ENCODE assay signal across 25 cellular contexts in genomic region chr12:2642176-2642892, GRCh38.
A peak's percentile ranks its signal among the peaks of the same experiment; 100 is the strongest.
DNase-seq lines count a peak whose midpoint lies in the region; ATAC-seq and TF ChIP-seq lines count a peak whose summit lies in the region.
"Had no signal": no experiment of that assay in that cellular context is flagged by ENCODE, and none has a peak within 500 bp of the region (broad histone marks: within the 10 kb centered on the region; RNA-seq: fewer than 3 reads in every experiment).

No MANE protein-coding gene starts in this region.

- TF ChIP-seq POLR2A in IMR-90 (IDR thresholded peaks at IDR 0.05; ENCODE audit: low read depth, low read length) (no peak), sigmoid colon (IDR thresholded peaks at IDR 0.05) (no peak)

- H3K4me1 ChIP-seq in IMR-90 (ENCODE audit: control insufficient read depth, insufficient read depth, low read length), result peaks cover 13% of the 10 kb centered on the region
- H3K4me1 ChIP-seq in sigmoid colon, result peaks cover 0 to 23% (median 14%) of the 10 kb centered on the region in 4 donors
- H3K4me1 ChIP-seq: parathyroid adenoma had no signal

- no TSS peak for BruUV-seq in IMR-90 (replicated peaks; lab: Mats Ljungman, UMichigan)

- H2AFZ ChIP-seq in IMR-90 (replicated peaks; ENCODE audit: low read length, poor library complexity), result peak overlapping the region; percentile 16
- H2AFZ ChIP-seq: parathyroid adenoma had no signal

- no peak overlapping the region; the same call in 1 of the 2 replicates for H2BK20ac ChIP-seq in IMR-90 (ENCODE audit: low read depth, low read length)

- H3K4me3 ChIP-seq in IMR-90 (ENCODE audit: insufficient read depth, low read depth, low read length), result no peak overlapping the region
- no peak overlapping the region for H3K4me3 ChIP-seq in sigmoid colon
- H3K4me3 ChIP-seq: dorsolateral prefrontal cortex had no signal

- H3K27me3 ChIP-seq in IMR-90 (ENCODE audit: control insufficient read depth, insufficient read depth, low read length) (no peaks in the 10 kb centered on the region), sigmoid colon (no peaks in the 10 kb centered on the region)
- H3K27me3 ChIP-seq: dorsolateral prefrontal cortex had no signal

- intact Hi-C loops in IMR-90 (cut with micrococcal nuclease), result no loop called here
- intact Hi-C loops in sigmoid colon (cut with DNase I), result no loop called here

- TF ChIP-seq EP300 in sigmoid colon (IDR thresholded peaks at IDR 0.05), result no peak

- no peak overlapping the region for H2BK15ac ChIP-seq in IMR-90 (ENCODE audit: low read depth, low read length)

- H4K5ac ChIP-seq in IMR-90 (ENCODE audit: low read depth, low read length), result no peak overlapping the region

- no peak overlapping the region for H3K14ac ChIP-seq in IMR-90 (replicated peaks; ENCODE audit: low read depth, low read length)

- no peak for TF ChIP-seq RAD21 in IMR-90 (IDR thresholded peaks at IDR 0.05; ENCODE audit: low read length)

- CTCF ChIA-PET in IMR-90 (lab: Yijun Ruan, JAX), result interaction anchor here (0.6 kb wide), 1 partner anchor 17 kb away, joined by 5 read pairs; no protein-coding TSS in a partner anchor

- no CpG with 5 or more reads among the region's 10 CpGs for WGBS in IMR-90 (ENCODE audit: extremely low coverage in 2 of 2, insufficient read length in 1 of 2), 2 experiments
- WGBS in sigmoid colon, 2 donors, result 30 to 52% methylated on average over 10 of the region's 10 CpGs

- dilution Hi-C loops in IMR-90 (cut with HindIII; ENCODE audit: low sequenced_read_pairs, unreplicated experiment), result no loop called here

- TF ChIP-seq CTCF in IMR-90 (conservative IDR thresholded peaks at IDR 0.05; ENCODE audit: low read depth, low read length) (no peak), sigmoid colon (IDR thresholded peaks at IDR 0.05) (no peak)

- no peak overlapping the region for H3K18ac ChIP-seq in IMR-90 (ENCODE audit: low read depth, low read length)

- no peak for ATAC-seq in IMR-90 (ENCODE audit: low read depth)
- ATAC-seq in activated naive CD4-positive, alpha-beta T cell treated with anti-CD3 and anti-CD28 coated beads, Interleukin-2, amount 50 U/mL, for 72 hours, result peak; percentile 33 to 75
- ATAC-seq in GM18517 (IDR thresholded peaks at IDR 0.05; ENCODE audit: unreplicated experiment), result no peak
- ATAC-seq: HepG2, left lobe of liver, PC-3, right cardiac atrium had no signal

- no peak overlapping the region for H2BK5ac ChIP-seq in IMR-90 (ENCODE audit: low read depth, low read length, poor library complexity, severe bottlenecking)

- H3K27ac ChIP-seq in IMR-90 (ENCODE audit: insufficient read depth, low read length) (no peak overlapping the region), sigmoid colon (no peak overlapping the region)
- H3K27ac ChIP-seq: HL-60, parathyroid adenoma had no signal

- H3K4ac ChIP-seq in IMR-90 (ENCODE audit: low read depth, low read length), result no peak overlapping the region

- no peak overlapping the region for H3K23ac ChIP-seq in IMR-90 (ENCODE audit: low read depth, low read length)

- POLR2A ChIA-PET in IMR-90 (lab: Charles Lee; ENCODE audit: unreplicated experiment), result no interaction called here

- H2AK5ac ChIP-seq in IMR-90 (ENCODE audit: low read depth, low read length), result peak overlapping the region; percentile 27; the same call in 1 of the 2 replicates

- H3K36me3 Mint-ChIP-seq in activated naive CD4-positive, alpha-beta T cell treated with anti-CD3 and anti-CD28 coated beads, Interleukin-2, amount 50 U/mL, for 72 hours, result no peaks in the 10 kb centered on the region

- H4K20me1 ChIP-seq in IMR-90 (ENCODE audit: insufficient read depth, low read length), result no peaks in the 10 kb centered on the region

- no peaks in the 10 kb centered on the region for H3K36me3 ChIP-seq in IMR-90 (ENCODE audit: control insufficient read depth, insufficient read depth, low read length)
- H3K36me3 ChIP-seq in sigmoid colon, result peaks cover 0 to 37% (median 13%) of the 10 kb centered on the region in 4 donors

- H3K27ac Mint-ChIP-seq in activated naive CD4-positive, alpha-beta T cell treated with anti-CD3 and anti-CD28 coated beads, Interleukin-2, amount 50 U/mL, for 72 hours, result peak overlapping the region in 1 of 2 donors; percentile 32
- H3K27ac Mint-ChIP-seq: activated T-helper 2 cell treated with anti-CD3 and anti-CD28 coated beads, Interferon-gamma antibody, Interleukin-2, Interleukin-4, amounts not matched to agents 10 μg/mL and 5 μg/mL and 100 μg/mL, durations not matched to agents 14 hours and 24 hours and 36 hours; nephron had no signal

- H3K9me3 Mint-ChIP-seq in activated naive CD4-positive, alpha-beta T cell treated with anti-CD3 and anti-CD28 coated beads, Interleukin-2, amount 50 U/mL, for 72 hours, result no peaks in the 10 kb centered on the region
- H3K9me3 Mint-ChIP-seq: activated T-helper 2 cell treated with anti-CD3 and anti-CD28 coated beads, Interferon-gamma antibody, Interleukin-2, Interleukin-4, amounts not matched to agents 10 μg/mL and 5 μg/mL and 100 μg/mL, durations not matched to agents 14 hours and 24 hours and 36 hours; nephron had no signal

- H3K9me3 ChIP-seq in IMR-90 (ENCODE audit: control insufficient read depth, insufficient read depth, low read length) (no peaks in the 10 kb centered on the region), sigmoid colon (no peaks in the 10 kb centered on the region)

- H4K91ac ChIP-seq in IMR-90 (ENCODE audit: insufficient read depth, low read depth, low read length), result no peak overlapping the region

- peaks cover 24% of the 10 kb centered on the region for H3K9me1 ChIP-seq in IMR-90 (ENCODE audit: insufficient read depth, low read length)

- in situ Hi-C loops in IMR-90 (cut with MboI; ENCODE audit: low sequenced_read_pairs), result no loop called here

- no peak overlapping the region for H3K4me2 ChIP-seq in IMR-90 (ENCODE audit: low read depth, low read length)

- DNase-seq in activated gamma-delta T cell treated with Interleukin-2 at 50 U/mL for 16 hours (peak; percentile 11), activated gamma-delta T cell (lab: John Stamatoyannopoulos, UW) (no peak), IMR-90 (no peak), sigmoid colon (peak; percentile 9), GM19240 (ENCODE audit: insufficient read length, low spot score) (no peak), inferior parietal cortex (ENCODE audit: extremely low spot score) (no peak)
- peak in 1 of 2 donors; percentile 22 for DNase-seq in activated naive CD4-positive, alpha-beta T cell treated with anti-CD3 and anti-CD28 coated beads, Interleukin-2, amount 50 U/mL, for 72 hours (ENCODE audit: low spot score in 2 of 2)
- DNase-seq: activated CD8-positive, alpha-beta memory T cell treated with anti-CD3 and anti-CD28 coated beads for 24 hours; anterior cingulate cortex; C1 segment of cervical spinal cord; central memory CD4-positive, alpha-beta T cell; GOT3; NCI-H2081; PC-3; right cardiac atrium; SIG-M5; stimulated activated CD8-positive, alpha-beta memory T cell treated with anti-CD3 and anti-CD28 coated beads, Interleukin-4, amount 100 ng/mL, for 48 hours had no signal

- no peak overlapping the region for H4K8ac ChIP-seq in IMR-90 (ENCODE audit: low read depth in 2 of 2, low read length in 2 of 2)

- H2BK120ac ChIP-seq in IMR-90 (ENCODE audit: low read depth, low read length), result no peak overlapping the region

- peak overlapping the region; percentile 5 for H2AK9ac ChIP-seq in IMR-90 (replicated peaks; ENCODE audit: low read depth, low read length, poor library complexity)

- H3K56ac ChIP-seq in IMR-90 (ENCODE audit: extremely low read depth, insufficient read depth, low read length), result no peak overlapping the region

- no peak overlapping the region for H3K9ac ChIP-seq in IMR-90 (ENCODE audit: low read depth, low read length)
- H3K9ac ChIP-seq: parathyroid adenoma had no signal

- no peaks in the 10 kb centered on the region for H3K79me1 ChIP-seq in IMR-90 (ENCODE audit: low read depth in 1 of 2, low read length in 2 of 2)

TF ChIP-seq in IMR-90, 13 proteins besides CTCF, POLR2A, EP300 and RAD21:
- no peak for TF ChIP-seq FOS (IDR thresholded peaks at IDR 0.05; ENCODE audit: low read depth, low read length)
- TF ChIP-seq RFX5 (IDR thresholded peaks at IDR 0.05; ENCODE audit: low read depth, low read length), result no peak
- no peak for TF ChIP-seq MAZ (IDR thresholded peaks at IDR 0.05; ENCODE audit: borderline replicate concordance, low read depth, low read length)
- TF ChIP-seq MXI1 (IDR thresholded peaks at IDR 0.05; ENCODE audit: borderline replicate concordance, low read depth, low read length), result no peak
- TF ChIP-seq NFE2L2 (IDR thresholded peaks at IDR 0.05; ENCODE audit: low read depth, low read length), result no peak
- no peak for TF ChIP-seq SMC3 (IDR thresholded peaks at IDR 0.05; ENCODE audit: low read depth, low read length)
- no peak for TF ChIP-seq ELK1 (IDR thresholded peaks at IDR 0.05; ENCODE audit: borderline replicate concordance, low read depth, low read length)
- no peak for TF ChIP-seq USF2 (IDR thresholded peaks at IDR 0.05; ENCODE audit: low read depth, low read length)
- no peak for TF ChIP-seq RCOR1 (IDR thresholded peaks at IDR 0.05; ENCODE audit: insufficient replicate concordance, low read length)
- no peak for TF ChIP-seq CHD1 (IDR thresholded peaks at IDR 0.05; ENCODE audit: low read depth, low read length)
- no peak for TF ChIP-seq MAFK (IDR thresholded peaks at IDR 0.05; ENCODE audit: low read depth, low read length)
- TF ChIP-seq CEBPB (IDR thresholded peaks at IDR 0.05; ENCODE audit: low read depth, low read length), result no peak
- no peak for TF ChIP-seq BHLHE40 (IDR thresholded peaks at IDR 0.05; ENCODE audit: low read depth, low read length)

Comparison
In these comparisons a context has a peak if more than half of its experiments do, and no peak if none do; other contexts are left out.
1. DNase-seq: peak in activated gamma-delta T cell treated with Interleukin-2 at 50 U/mL for 16 hours (single experiment) and sigmoid colon (single experiment); none in activated gamma-delta T cell (single experiment), IMR-90 (single experiment), GM19240 (single experiment) and inferior parietal cortex (single experiment).
2. ATAC-seq: peak in activated naive CD4-positive, alpha-beta T cell treated with anti-CD3 and anti-CD28 coated beads, Interleukin-2, amount 50 U/mL, for 72 hours (2 of 2); none in IMR-90 (single experiment) and GM18517 (single experiment).